In genomic region chr19:7516281-7516862, GRCh38 we compare ENCODE assay signal across 8 cellular contexts. TPM values are rescaled to one million over a fixed set of nuclear protein-coding genes. Genes with fewer than 3 reads are reported as not detected.
DNase-seq lines count a peak whose midpoint lies in the region; ATAC-seq and TF ChIP-seq lines count a peak whose summit lies in the region.

No MANE protein-coding gene starts in this region.

- H3K4me1 Mint-ChIP-seq in CD14-positive monocyte (peaks cover 12% of the 10 kb centered on the region), endodermal cell (peaks cover 21% of the 10 kb centered on the region)

- H4K20me1 ChIP-seq in osteoblast (ENCODE audit: insufficient read depth, low read length) = no peaks in the 10 kb centered on the region

- peak overlapping the region; percentile 81 for H3K9ac ChIP-seq in endodermal cell (ENCODE audit: extremely low read depth, low read length, poor library complexity, severe bottlenecking)

- ATAC-seq in HG02852 (IDR thresholded peaks at IDR 0.05; ENCODE audit: unreplicated experiment) = no peak
- ATAC-seq in HG02973 (IDR thresholded peaks at IDR 0.05; ENCODE audit: unreplicated experiment) = no peak
- ATAC-seq in activated CD4-positive, CD25-positive, alpha-beta regulatory T cell treated with anti-CD3 and anti-CD28 coated beads, Interleukin-2, amount 50 U/mL, for 24 hours = no peak

- H3K9me3 Mint-ChIP-seq in CD14-positive monocyte (peaks cover 0 to 11% (median 4%) of the 10 kb centered on the region in 7 donors), endodermal cell (no peaks in the 10 kb centered on the region)

- H3K4me3 Mint-ChIP-seq in CD14-positive monocyte (peak overlapping the region; percentile 60 to 80), endodermal cell (peak overlapping the region; percentile 80)

- H2AFZ ChIP-seq in osteoblast (ENCODE audit: low read length) = peak overlapping the region; percentile 31

- H3K36me3 Mint-ChIP-seq in CD14-positive monocyte (peaks cover 4 to 5% of the 10 kb centered on the region in 2 donors), endodermal cell (ENCODE audit: low read depth) (peaks cover 13% of the 10 kb centered on the region)

- peaks cover 7% of the 10 kb centered on the region for H3K79me2 ChIP-seq in osteoblast (ENCODE audit: insufficient read depth, low read length)

- H3K4me1 ChIP-seq in endodermal cell (ENCODE audit: control insufficient read depth, insufficient read depth, low read length) (no peaks in the 10 kb centered on the region), osteoblast (ENCODE audit: insufficient read depth, low read length) (peaks cover 15% of the 10 kb centered on the region)

- H3K27me3 ChIP-seq in endodermal cell (ENCODE audit: control insufficient read depth, insufficient read depth, low read length, poor library complexity, severe bottlenecking) = peaks cover 3% of the 10 kb centered on the region
- peaks cover 3% of the 10 kb centered on the region for H3K27me3 ChIP-seq in osteoblast (ENCODE audit: insufficient read depth, low read length)

- no peak for TF ChIP-seq CTCF in CD14-positive monocyte (IDR thresholded peaks at IDR 0.05)
- no peak for TF ChIP-seq CTCF in endodermal cell (conservative IDR thresholded peaks at IDR 0.05)
- no peak for TF ChIP-seq CTCF in osteoblast (IDR thresholded peaks at IDR 0.05; ENCODE audit: extremely low read depth, low read depth, low read length)

- peak overlapping the region; percentile 97 for H3K4me2 ChIP-seq in osteoblast (ENCODE audit: insufficient read depth, low read length)

- H3K27me3 Mint-ChIP-seq in CD14-positive monocyte (ENCODE audit: low read depth in 3 of 3) (peaks cover 34 to 43% (median 35%) of the 10 kb centered on the region in 3 donors), endodermal cell (ENCODE audit: insufficient read depth) (peaks cover under 1% of the 10 kb centered on the region)

- H3K4me3 ChIP-seq in endodermal cell (ENCODE audit: low read length) (peak overlapping the region; percentile 84), osteoblast (ENCODE audit: insufficient read depth, low read length) (peak overlapping the region; percentile 75)

- no peaks in the 10 kb centered on the region for H3K36me3 ChIP-seq in endodermal cell (ENCODE audit: control insufficient read depth, insufficient read depth, low read length)
- H3K36me3 ChIP-seq in osteoblast (ENCODE audit: insufficient read depth, low read length) = peaks cover 4% of the 10 kb centered on the region

- peak overlapping the region; percentile 19 for H3K27ac ChIP-seq in endodermal cell (ENCODE audit: low read depth, low read length)
- H3K27ac ChIP-seq in osteoblast (ENCODE audit: low read depth, low read length) = peak overlapping the region; percentile 28

- 1 to 13% methylated on average over 1 to 33 of the region's 35 CpGs for WGBS in endodermal cell (ENCODE audit: insufficient coverage in 1 of 2, insufficient read length in 1 of 2), 2 experiments

- H3K9me3 ChIP-seq in endodermal cell (ENCODE audit: control insufficient read depth, low read length) = no peaks in the 10 kb centered on the region
- H3K9me3 ChIP-seq in osteoblast (ENCODE audit: low read depth, low read length) = no peaks in the 10 kb centered on the region

- H3K27ac Mint-ChIP-seq in CD14-positive monocyte (peak overlapping the region in 1 of 7 donors; percentile 58), endodermal cell (peak overlapping the region; percentile 76)

- DNase-seq in CD14-positive monocyte (ENCODE audit: low spot score) (no peak), NCI-H69 (lab: John Stamatoyannopoulos, UW) (peak; percentile 41), endodermal cell (no peak), osteoblast (ENCODE audit: insufficient read length, low spot score, missing footprints) (peak; percentile 93), DMS153 treated with DMSO at 0.1 percent for 48 hours (lab: John Stamatoyannopoulos, UW; ENCODE audit: unreplicated experiment) (no peak)

- intact Hi-C loops in CD14-positive monocyte (cut with micrococcal nuclease) = no loop called here

RNA-seq across cellular contexts. Expression of gene ZNF358, which starts 0.5 kb away (rescaled TPM):
- 1 to 10 TPM in 1 of 2 donors, under 1 TPM in 1; 0.41 to 1.0 TPM for polyA plus RNA-seq in CD14-positive monocyte
- total RNA-seq in endodermal cell (10 to 100 TPM; 45.9 to 53.2 TPM), osteoblast (25.0 and 26.1 TPM in 2 replicates)
- 66.1 TPM for polyA plus RNA-seq in endodermal cell (2013, experiment 1 of 2)
- 59.3 TPM for polyA plus RNA-seq in endodermal cell (2013, experiment 2 of 2)

RNA-seq across cellular contexts. Expression of gene MCOLN1, which starts 6.1 kb away (rescaled TPM):
- 10 to 100 TPM; 32.8 to 34.3 TPM for polyA plus RNA-seq in CD14-positive monocyte
- total RNA-seq in endodermal cell (10 to 100 TPM; 18.0 to 21.4 TPM), osteoblast (16.6 and 21.2 TPM in 2 replicates)
- 10.9 TPM for polyA plus RNA-seq in endodermal cell (2013, experiment 1 of 2)
- polyA plus RNA-seq in endodermal cell (2013, experiment 2 of 2) = 13.2 TPM

RNA-seq across cellular contexts. Expression of gene PNPLA6, which starts 19.1 kb away (rescaled TPM):
- 10 to 100 TPM; 11.2 to 14.4 TPM for polyA plus RNA-seq in CD14-positive monocyte
- 100 to 1,000 TPM in 1 of 2 donors, 10 to 100 TPM in 1; 86.1 to 124 TPM for total RNA-seq in endodermal cell
- 62.2 TPM for polyA plus RNA-seq in endodermal cell (2013, experiment 1 of 2)
- 61.6 TPM for polyA plus RNA-seq in endodermal cell (2013, experiment 2 of 2)
- total RNA-seq in osteoblast = 75.1 and 83.6 TPM in 2 replicates

RNA-seq across cellular contexts. Expression of gene PEX11G, which starts 27.5 kb away (rescaled TPM):
- 1 to 10 TPM; 1.4 to 3.0 TPM for polyA plus RNA-seq in CD14-positive monocyte
- 1 to 10 TPM; 2.6 to 3.0 TPM for total RNA-seq in endodermal cell
- polyA plus RNA-seq in endodermal cell (2013, experiment 1 of 2) = 2.3 TPM
- 1.6 TPM for polyA plus RNA-seq in endodermal cell (2013, experiment 2 of 2)
- 2.9 and 4.1 TPM in 2 replicates for total RNA-seq in osteoblast

Comparison
In these comparisons a context has a peak if more than half of its experiments do, and no peak if none do; other contexts are left out.
1. DNase-seq: peak in NCI-H69 (single experiment) and osteoblast (single experiment); none in CD14-positive monocyte (single experiment), endodermal cell (single experiment) and DMS153 treated with DMSO at 0.1 percent for 48 hours (single experiment).